Comparison of ENCODE assay signal across 1 cellular context in the genomic region with DNA sequence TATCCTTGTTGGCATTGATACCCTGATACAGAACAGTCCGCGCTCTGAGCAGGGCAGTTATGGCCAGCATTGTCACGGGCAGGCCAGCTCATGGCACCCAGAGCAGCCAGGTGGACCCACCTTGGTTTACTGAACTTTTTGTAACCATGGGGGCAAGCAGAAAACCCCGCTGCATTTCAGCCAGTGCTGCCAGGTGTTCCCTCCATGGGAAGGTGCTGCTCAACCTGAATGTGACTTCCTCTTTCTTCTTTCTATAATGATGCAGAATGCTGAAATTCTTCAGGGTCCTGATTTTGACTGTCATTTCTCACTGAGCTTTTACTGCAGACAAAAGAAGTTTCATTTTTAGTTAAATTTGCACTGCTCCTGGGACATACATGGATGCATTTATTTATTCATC.
TF ChIP-seq lines count a peak whose summit lies in the region.

No MANE protein-coding gene starts in this region.

TF ChIP-seq in K562, 482 proteins besides CTCF, POLR2A, EP300 and RAD21 (continued from another document):
- TF ChIP-seq TEAD4 (IDR thresholded peaks at IDR 0.05; ENCODE audit: low read length): no peak
- no peak for TF ChIP-seq TEAD4 (CRISPR knock-in tag; IDR thresholded peaks at IDR 0.05; ENCODE audit: borderline replicate concordance)
- no peak for TF ChIP-seq ZNF316 (IDR thresholded peaks at IDR 0.05)
- no peak for TF ChIP-seq MAZ (CRISPR knock-in tag; conservative IDR thresholded peaks at IDR 0.05 in 1 of 2, IDR thresholded peaks at IDR 0.05 in 1 of 2)
